ENCODE assay signal across 24 cellular contexts in the genomic region with DNA sequence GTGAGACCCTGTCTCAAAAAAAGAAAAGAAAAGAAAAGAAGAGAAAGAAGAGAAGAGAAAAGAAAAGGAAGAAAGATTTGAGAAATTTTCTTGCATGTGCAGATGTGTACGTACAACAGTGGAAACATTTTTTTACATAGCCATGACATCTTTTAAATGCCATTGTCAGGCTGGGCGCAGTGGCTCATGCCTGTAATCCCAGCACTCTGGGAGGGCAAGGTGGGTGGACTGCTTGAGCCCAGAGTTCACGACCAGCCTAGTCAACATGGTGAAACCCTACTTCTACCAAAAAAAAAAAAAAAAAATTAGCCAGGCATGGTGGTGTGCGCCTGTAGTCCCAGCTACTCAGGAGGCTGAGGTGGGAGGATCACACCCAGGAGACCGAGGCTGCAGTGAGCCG. TPM values are rescaled to one million over a fixed set of nuclear protein-coding genes. Genes with fewer than 3 reads are reported as not detected.
DNase-seq lines count a peak whose midpoint lies in the region; ATAC-seq, FAIRE-seq and TF ChIP-seq lines count a peak whose summit lies in the region.
"Had no signal": no experiment of that assay in that cellular context is flagged by ENCODE, and none has a peak within 500 bp of the region (broad histone marks: within the 10 kb centered on the region; RNA-seq: fewer than 3 reads in every experiment).

No MANE protein-coding gene starts in this region.

- TF ChIP-seq POLR2A in spleen (IDR thresholded peaks at IDR 0.05) = no peak

- H3K9me3 Mint-ChIP-seq in neural progenitor cell = no peaks in the 10 kb centered on the region
- H3K9me3 Mint-ChIP-seq: CD4-positive, alpha-beta T cell; CD8-positive, alpha-beta T cell had no signal

- H3K4me3 ChIP-seq in HEK293 (ENCODE audit: low read depth, low read length) (no peak overlapping the region), kidney (ENCODE audit: low read length in 2 of 2) (no peak overlapping the region), lower lobe of right lung (no peak overlapping the region), spleen (no peak overlapping the region), neural progenitor cell (no peak overlapping the region), dorsolateral prefrontal cortex (no peak overlapping the region)
- H3K4me3 ChIP-seq: A549; BLaER1 treated with 17β-estradiol and CSF1 and Interleukin-3, amounts not matched to agents 10 nM and 100 nM had no signal

- TF ChIP-seq CTCF in HEK293 (tag by site-specific recombination; IDR thresholded peaks at IDR 0.05) (no peak), kidney (IDR thresholded peaks at IDR 0.05; ENCODE audit: borderline replicate concordance, extremely low read depth, insufficient read depth) (no peak), lower lobe of right lung (IDR thresholded peaks at IDR 0.05) (no peak), spleen (IDR thresholded peaks at IDR 0.05 in 8 of 11, conservative IDR thresholded peaks at IDR 0.05 in 3 of 11) (no peak), neural progenitor cell (IDR thresholded peaks at IDR 0.05) (no peak), dorsolateral prefrontal cortex (IDR thresholded peaks at IDR 0.05 in 54 of 56, conservative IDR thresholded peaks at IDR 0.05 in 2 of 56; ENCODE audit: low read depth in 1 of 56, partially characterized antibody in 56 of 56) (no peak)

- H3K36me3 Mint-ChIP-seq in neural progenitor cell = peaks cover 8% of the 10 kb centered on the region

- 94 to 98% (median 95%) methylated on average over 6 of the region's 6 CpGs for WGBS in spleen, 5 donors

- no peak overlapping the region for H3K27ac ChIP-seq in HEK293 (ENCODE audit: extremely low read depth, low read depth, low read length)
- no peak overlapping the region for H3K27ac ChIP-seq in kidney (ENCODE audit: low read depth in 2 of 2, low read length in 2 of 2)
- no peak overlapping the region for H3K27ac ChIP-seq in lower lobe of right lung
- no peak overlapping the region for H3K27ac ChIP-seq in spleen
- no peak overlapping the region for H3K27ac ChIP-seq in neural progenitor cell
- no peak overlapping the region for H3K27ac ChIP-seq in dorsolateral prefrontal cortex
- H3K27ac ChIP-seq: 22Rv1; A549; BLaER1 treated with 17β-estradiol and CSF1 and Interleukin-3, amounts not matched to agents 10 nM and 100 nM; C4-2B had no signal

- no peak for ATAC-seq in lower lobe of right lung
- ATAC-seq: A549; CD8-positive, alpha-beta T cell had no signal

- H3K4me3 Mint-ChIP-seq in neural progenitor cell = no peak overlapping the region
- H3K4me3 Mint-ChIP-seq: B cell; CD4-positive, alpha-beta T cell; CD8-positive, alpha-beta T cell had no signal

- H4K20me1 ChIP-seq in neural progenitor cell (ENCODE audit: low read depth) = peaks cover 16% of the 10 kb centered on the region

- POLR2A ChIA-PET in HEK293 (lab: Yijun Ruan, JAX) = no interaction called here

- H3K4me2 ChIP-seq in neural progenitor cell = no peak overlapping the region
- H3K4me2 ChIP-seq: A549; BLaER1 treated with 17β-estradiol and CSF1 and Interleukin-3, amounts not matched to agents 10 nM and 100 nM had no signal

- peaks cover 10% of the 10 kb centered on the region for H3K4me1 Mint-ChIP-seq in neural progenitor cell

- H3K9ac ChIP-seq in kidney (ENCODE audit: low read length in 2 of 2) (no peak overlapping the region), neural progenitor cell (no peak overlapping the region)
- H3K9ac ChIP-seq: BLaER1 treated with 17β-estradiol and CSF1 and Interleukin-3, amounts not matched to agents 10 nM and 100 nM had no signal

- CTCF ChIA-PET in HEK293 (lab: Yijun Ruan, JAX) = interaction anchor here (0.6 kb wide), 1 partner anchor 58 kb away, joined by 4 read pairs; no protein-coding TSS in a partner anchor

- intact Hi-C loops in kidney (cut with DNase I) = no loop called here
- intact Hi-C loops in lower lobe of right lung (cut with DNase I) = no loop called here
- intact Hi-C loops in spleen (cut with DNase I; ENCODE audit: low total_unique reads) = no loop called here
- intact Hi-C loops in dorsolateral prefrontal cortex (cut with DNase I) = no loop called here

- no peak for FAIRE-seq in kidney (lab: Jason Lieb, UNC)
- FAIRE-seq: A549, D721Med, G401.6, GM12891, GM18507 had no signal

- peak; percentile 20 for DNase-seq in kidney
- DNase-seq in lower lobe of right lung = peak; percentile 6
- DNase-seq in spleen = peak; percentile 17
- DNase-seq in neural progenitor cell (ENCODE audit: low spot score) = no peak
- DNase-seq in T1000 (lab: John Stamatoyannopoulos, UW) = no peak
- DNase-seq in dorsolateral prefrontal cortex = no peak
- DNase-seq: AML-193; Caco-2; Calu3; CD4-positive, alpha-beta T cell; DMS79 treated with DMSO at 0.1 percent for 48 hours; GF-D8 had no signal

- H3K9me3 ChIP-seq in HEK293 (ENCODE audit: control insufficient read depth, insufficient read depth, low read depth, low read length) (no peaks in the 10 kb centered on the region), kidney (ENCODE audit: control insufficient read depth in 1 of 2, low read length in 2 of 2) (no peaks in the 10 kb centered on the region), lower lobe of right lung (no peaks in the 10 kb centered on the region), spleen (no peaks in the 10 kb centered on the region), neural progenitor cell (ENCODE audit: low read depth) (no peaks in the 10 kb centered on the region)
- H3K9me3 ChIP-seq: A549; BLaER1 treated with 17β-estradiol and CSF1 and Interleukin-3, amounts not matched to agents 10 nM and 100 nM; Caco-2 had no signal

- peaks cover 83% of the 10 kb centered on the region for H3K79me2 ChIP-seq in neural progenitor cell (ENCODE audit: low read depth)

- H3K27ac Mint-ChIP-seq in neural progenitor cell = no peak overlapping the region
- H3K27ac Mint-ChIP-seq: B cell; CD4-positive, alpha-beta T cell; CD8-positive, alpha-beta T cell had no signal

- peaks cover 12% of the 10 kb centered on the region for H3F3A ChIP-seq in neural progenitor cell (ENCODE audit: low read depth)

- H3K36me3 ChIP-seq in HEK293 (ENCODE audit: control insufficient read depth in 2 of 2, insufficient read depth in 1 of 2, low read length in 2 of 2) (peaks cover 34 to 37% of the 10 kb centered on the region in 2 experiments), kidney (ENCODE audit: control insufficient read depth in 1 of 2, insufficient read depth in 2 of 2, low read length in 2 of 2) (peaks cover 5 to 7% of the 10 kb centered on the region in 2 donors), lower lobe of right lung (peaks cover 78% of the 10 kb centered on the region), spleen (peaks cover 0 to 100% (median 48%) of the 10 kb centered on the region in 6 donors), neural progenitor cell (peaks cover 4% of the 10 kb centered on the region)

- H3K27me3 ChIP-seq in lower lobe of right lung (ENCODE audit: low read depth) (no peaks in the 10 kb centered on the region), spleen (replicated peaks in 1 of 7) (no peaks in the 10 kb centered on the region), neural progenitor cell (no peaks in the 10 kb centered on the region), dorsolateral prefrontal cortex (no peaks in the 10 kb centered on the region)
- H3K27me3 ChIP-seq: BLaER1 treated with 17β-estradiol and CSF1 and Interleukin-3, amounts not matched to agents 10 nM and 100 nM had no signal

- peaks cover 2% of the 10 kb centered on the region for H3K27me3 Mint-ChIP-seq in neural progenitor cell (ENCODE audit: insufficient read depth, low read depth)
- H3K27me3 Mint-ChIP-seq: B cell; CD4-positive, alpha-beta T cell had no signal

- H3K4me1 ChIP-seq in HEK293 (ENCODE audit: control insufficient read depth, insufficient read depth, low read length) = peaks cover 12% of the 10 kb centered on the region; the same call in 1 of the 2 replicates
- H3K4me1 ChIP-seq in kidney (ENCODE audit: control insufficient read depth in 1 of 2, insufficient read depth in 1 of 2, low read depth in 1 of 2, low read length in 2 of 2) = peaks cover 2 to 3% of the 10 kb centered on the region in 2 donors
- peaks cover 32% of the 10 kb centered on the region for H3K4me1 ChIP-seq in lower lobe of right lung
- H3K4me1 ChIP-seq in spleen = peaks cover 21 to 94% (median 41%) of the 10 kb centered on the region in 6 donors
- H3K4me1 ChIP-seq in neural progenitor cell = no peaks in the 10 kb centered on the region

- H2AFZ ChIP-seq in neural progenitor cell (replicated peaks) = no peak overlapping the region

TF ChIP-seq in HEK293, 187 proteins besides CTCF, POLR2A, EP300 and RAD21 (continues in another document):
- no peak for TF ChIP-seq GLI4 (tag by site-specific recombination; IDR thresholded peaks at IDR 0.05)

RNA-seq across cellular contexts. Expression of a gene that starts 6.6 kb away (rescaled TPM):
- total RNA-seq in kidney (137 TPM), lower lobe of right lung (108 TPM), spleen (100 to 1,000 TPM in 4 of 7 donors, 10 to 100 TPM in 3; 92.4 to 211 (median 109) TPM), neural progenitor cell (ENCODE audit: low replicate concordance) (96.5 and 116 TPM in 2 replicates), dorsolateral prefrontal cortex (10 to 100 TPM; 37.8 to 73.4 (median 52.2) TPM)
- polyA plus RNA-seq in kidney (ENCODE audit: insufficient read depth, low read depth, low replicate concordance) (190 TPM), spleen (10 to 100 TPM; 50.1 to 96.6 (median 72.5) TPM)

RNA-seq across cellular contexts. Expression of a gene that starts 12.8 kb away (rescaled TPM):
- total RNA-seq in kidney (28.4 TPM), lower lobe of right lung (16.2 TPM), spleen (100 to 1,000 TPM in 1 of 7 donors, 10 to 100 TPM in 6; 61.5 to 111 (median 77.1) TPM), neural progenitor cell (ENCODE audit: low replicate concordance) (3.2 and 19.0 TPM in 2 replicates), dorsolateral prefrontal cortex (10 to 100 TPM in 117 of 120 experiments, 1 to 10 TPM in 3; 3.8 to 52.2 (median 23.9) TPM)
- polyA plus RNA-seq in kidney (ENCODE audit: insufficient read depth, low read depth, low replicate concordance) (56.3 TPM), spleen (10 to 100 TPM; 45.3 to 95.9 (median 61.6) TPM)

RNA-seq across cellular contexts. Expression of a gene that starts 33.2 kb away (rescaled TPM):
- 6.6 TPM for total RNA-seq in kidney
- 4.9 TPM for polyA plus RNA-seq in kidney (ENCODE audit: insufficient read depth, low read depth, low replicate concordance)
- 10.8 TPM for total RNA-seq in lower lobe of right lung
- total RNA-seq in spleen = 10 to 100 TPM; 19.3 to 80.7 (median 26.7) TPM
- polyA plus RNA-seq in spleen = 10 to 100 TPM; 25.9 to 32.5 (median 26.2) TPM
- total RNA-seq in neural progenitor cell (ENCODE audit: low replicate concordance) = 31.1 and 65.4 TPM in 2 replicates
- total RNA-seq in dorsolateral prefrontal cortex = 10 to 100 TPM in 8 of 120 experiments, 1 to 10 TPM in 112; 2.1 to 12.7 (median 5.8) TPM

RNA-seq across cellular contexts. Expression of a gene that starts 39.3 kb away (rescaled TPM):
- total RNA-seq in kidney = 0.91 TPM
- 211 TPM for polyA plus RNA-seq in kidney (ENCODE audit: insufficient read depth, low read depth, low replicate concordance)
- total RNA-seq in lower lobe of right lung = not detected
- under 1 TPM in 5 of 7 donors, not detected in 2; 0.13 to 0.77 (median 0.19) TPM for total RNA-seq in spleen
- under 1 TPM in 2 of 3 donors, not detected in 1; 0.02 to 0.06 TPM for polyA plus RNA-seq in spleen
- not detected in 2 replicates for total RNA-seq in neural progenitor cell (ENCODE audit: low replicate concordance)
- not detected for total RNA-seq in dorsolateral prefrontal cortex
- total RNA-seq: B cell; Caco-2; CD4-positive, alpha-beta T cell; CD8-positive, alpha-beta T cell had no signal
- polyA plus RNA-seq: BJ had no signal

RNA-seq across cellular contexts. Expression of a gene that starts 41.3 kb away (rescaled TPM):
- total RNA-seq in kidney (90.8 TPM), lower lobe of right lung (101 TPM), spleen (100 to 1,000 TPM in 5 of 7 donors, 10 to 100 TPM in 2; 74.5 to 173 (median 106) TPM), neural progenitor cell (ENCODE audit: low replicate concordance) (133 and 206 TPM in 2 replicates), dorsolateral prefrontal cortex (10 to 100 TPM; 46.3 to 88.8 (median 64.7) TPM)
- polyA plus RNA-seq in kidney (ENCODE audit: insufficient read depth, low read depth, low replicate concordance) (351 TPM), spleen (100 to 1,000 TPM; 131 to 174 (median 154) TPM)

Comparison
In these comparisons a context has a peak if more than half of its experiments do, and no peak if none do; other contexts are left out.
1. DNase-seq: peak in kidney (single experiment), lower lobe of right lung (single experiment) and spleen (single experiment); none in neural progenitor cell (single experiment), T1000 (single experiment) and dorsolateral prefrontal cortex (0 of 10).